1 cellular context compared by ENCODE assay signal in the genomic region with DNA sequence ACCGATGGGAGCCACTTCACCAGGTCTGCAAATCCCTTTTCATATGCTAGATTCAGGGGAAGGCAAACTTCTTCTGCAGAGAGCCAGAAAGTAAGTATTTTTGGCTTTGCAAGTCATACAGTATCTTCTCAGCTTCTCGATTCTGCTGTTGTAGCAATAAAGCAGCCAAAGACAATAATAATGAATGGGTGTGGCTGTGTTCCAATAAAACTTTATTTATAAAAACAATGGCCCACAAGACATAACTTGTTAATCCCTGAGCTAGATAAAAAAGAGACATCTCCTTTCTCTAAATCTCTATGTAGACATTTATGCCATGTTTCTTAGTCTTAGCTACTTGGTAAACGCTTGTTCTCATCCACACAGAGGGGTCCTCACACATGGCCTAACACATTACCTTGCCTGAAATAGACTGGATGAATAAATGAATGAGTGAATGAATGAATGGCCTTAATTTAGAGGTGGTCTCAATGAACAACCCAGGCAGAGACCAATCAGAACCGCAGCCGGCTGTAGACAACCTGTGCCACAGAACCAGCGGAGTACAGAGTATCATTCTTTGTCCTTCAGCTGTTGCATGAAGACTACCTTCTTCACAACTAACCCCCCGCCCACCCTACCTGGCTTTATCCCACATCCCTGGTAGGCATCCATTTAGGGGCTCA.
TF ChIP-seq lines count a peak whose summit lies in the region.

No MANE protein-coding gene starts in this region.

TF ChIP-seq in HepG2, 621 proteins besides CTCF, POLR2A, EP300 and RAD21:
- no peak for TF ChIP-seq SMARCC2 (IDR thresholded peaks at IDR 0.05)
- TF ChIP-seq ZNF335 (CRISPR knock-in tag; IDR thresholded peaks at IDR 0.05), result no peak
- TF ChIP-seq TAF15 (IDR thresholded peaks at IDR 0.05; ENCODE audit: low read depth, low read length, poor library complexity, severe bottlenecking), result no peak
- peak; percentile 33; the same call in 1 of the 2 replicates for TF ChIP-seq ZBTB40 (IDR thresholded peaks at IDR 0.05)
- TF ChIP-seq ZBTB40 (CRISPR knock-in tag; IDR thresholded peaks at IDR 0.05), result peak; percentile 49; the same call in 1 of the 2 replicates
- TF ChIP-seq CBX5 (CRISPR knock-in tag; IDR thresholded peaks at IDR 0.05; ENCODE audit: borderline replicate concordance), result no peak
- 0 out of 2 replicates have a peak, but pooled peaks have one; percentile 6 for TF ChIP-seq MAFF (IDR thresholded peaks at IDR 0.05; ENCODE audit: low read depth, low read length)
- no peak for TF ChIP-seq ZNF20 (CRISPR knock-in tag; IDR thresholded peaks at IDR 0.05)
- no peak for TF ChIP-seq HBP1 (CRISPR knock-in tag; IDR thresholded peaks at IDR 0.05; ENCODE audit: low read depth)
- TF ChIP-seq ZNF747 (CRISPR knock-in tag; IDR thresholded peaks at IDR 0.05; ENCODE audit: borderline replicate concordance), result no peak
- no peak for TF ChIP-seq ATF2 (CRISPR knock-in tag; IDR thresholded peaks at IDR 0.05)
- TF ChIP-seq MAFK (conservative IDR thresholded peaks at IDR 0.05 in 1 of 2, IDR thresholded peaks at IDR 0.05 in 1 of 2; ENCODE audit: low read length in 2 of 2), result 0 out of 4 replicates have a peak, but pooled peaks of 1 of the 2 experiments have one; percentile 45
- no peak for TF ChIP-seq HNF1A (IDR thresholded peaks at IDR 0.05; ENCODE audit: low read depth)
- no peak for TF ChIP-seq HNF1A (CRISPR knock-in tag; IDR thresholded peaks at IDR 0.05; ENCODE audit: borderline replicate concordance)
